24 cellular contexts compared by ENCODE assay signal in the genomic region with DNA sequence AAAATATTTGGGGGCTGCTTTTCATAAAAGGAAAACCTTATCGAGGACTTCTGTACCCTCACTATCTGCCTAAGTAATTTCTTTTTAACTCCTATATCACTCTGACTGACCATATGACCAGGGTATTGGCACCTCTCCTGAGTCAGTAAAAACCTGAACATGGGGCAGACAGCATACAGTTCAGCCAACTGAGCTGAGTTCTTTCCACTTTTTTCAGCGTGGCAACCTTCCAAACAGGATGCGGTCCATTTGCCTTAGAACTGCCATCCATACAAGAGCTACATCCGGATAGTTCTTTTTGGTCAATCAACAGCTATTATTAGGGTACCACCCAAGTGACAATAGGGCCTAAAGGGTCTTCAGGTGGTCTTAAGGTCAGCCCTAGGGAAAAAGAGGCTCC.
"Had no signal": no experiment of that assay in that cellular context is flagged by ENCODE, and none has a peak within 500 bp of the region (broad histone marks: within the 10 kb centered on the region; RNA-seq: fewer than 3 reads in every experiment).

No MANE protein-coding gene starts in this region.

- H3K36me3 Mint-ChIP-seq: activated CD4-positive, alpha-beta memory T cell treated with anti-CD3 and anti-CD28 coated beads for 36 hours; activated naive CD4-positive, alpha-beta T cell treated with anti-CD3 and anti-CD28 coated beads, Interleukin-2, amount 10 ng/mL, durations not matched to agents 7 days and 5 days; mesothelial cell of epicardium; neural progenitor cell had no signal

- H3K4me1 Mint-ChIP-seq: activated naive CD4-positive, alpha-beta T cell treated with anti-CD3 and anti-CD28 coated beads, Interleukin-2, amount 10 ng/mL, durations not matched to agents 7 days and 5 days; immature natural killer cell; mesothelial cell of epicardium; naive thymus-derived CD8-positive, alpha-beta T cell; neural progenitor cell; stimulated activated memory B cell treated with anti-CD40 and anti-IgM and Interleukin-4, amounts not matched to agents 10 μg/mL and 1 μg/mL and 100 μg/mL, for 72 hours had no signal

- DNase-seq: activated CD4-positive, alpha-beta memory T cell treated with anti-CD3 and anti-CD28 coated beads for 36 hours; activated CD4-positive, alpha-beta T cell treated with anti-CD3 and anti-CD28 coated beads for 48 hours; activated effector memory CD4-positive, alpha-beta T cell treated with anti-CD3 and anti-CD28 coated beads, Interleukin-2, amount 50 U/mL, for 16 hours; activated naive CD4-positive, alpha-beta T cell treated with anti-CD3 and anti-CD28 coated beads, Interleukin-2, amount 10 ng/mL, durations not matched to agents 7 days and 5 days; activated T-cell treated with anti-CD3 and anti-CD28 coated beads, Interleukin-2, amount 50 U/mL, for 72 hours; amygdala; colonic mucosa; endodermal cell; immature natural killer cell; kidney glomerular epithelial cell; left ventricle myocardium inferior; mammary epithelial cell; naive thymus-derived CD8-positive, alpha-beta T cell; posterior cingulate gyrus; retina; sigmoid colon; stimulated activated CD4-positive, alpha-beta T cell treated with anti-CD3 and anti-CD28 coated beads, Interleukin-15, amount 100 ng/mL, for 24 hours; T-helper 1 cell; trophoblast cell had no signal

- ATAC-seq: activated T-cell treated with anti-CD3 and anti-CD28 coated beads, Interleukin-2, amount 50 U/mL, for 72 hours; naive thymus-derived CD8-positive, alpha-beta T cell; stimulated activated memory B cell treated with anti-CD40 and anti-IgM and Interleukin-4, amounts not matched to agents 10 μg/mL and 1 μg/mL and 100 μg/mL, for 72 hours had no signal

- H3K27ac Mint-ChIP-seq: activated CD4-positive, alpha-beta memory T cell treated with anti-CD3 and anti-CD28 coated beads for 36 hours; activated naive CD4-positive, alpha-beta T cell treated with anti-CD3 and anti-CD28 coated beads, Interleukin-2, amount 10 ng/mL, durations not matched to agents 7 days and 5 days; activated T-cell treated with anti-CD3 and anti-CD28 coated beads, Interleukin-2, amount 50 U/mL, for 72 hours; endodermal cell; immature natural killer cell; mesothelial cell of epicardium; naive thymus-derived CD8-positive, alpha-beta T cell; neural progenitor cell; stimulated activated memory B cell treated with anti-CD40 and anti-IgM and Interleukin-4, amounts not matched to agents 10 μg/mL and 1 μg/mL and 100 μg/mL, for 72 hours had no signal

- H3K27ac ChIP-seq: colonic mucosa, hepatocyte, left ventricle myocardium inferior, neural progenitor cell, sigmoid colon had no signal

- H3K4me3 Mint-ChIP-seq: activated CD4-positive, alpha-beta memory T cell treated with anti-CD3 and anti-CD28 coated beads for 36 hours; activated naive CD4-positive, alpha-beta T cell treated with anti-CD3 and anti-CD28 coated beads, Interleukin-2, amount 10 ng/mL, durations not matched to agents 7 days and 5 days; activated T-cell treated with anti-CD3 and anti-CD28 coated beads, Interleukin-2, amount 50 U/mL, for 72 hours; endodermal cell; immature natural killer cell; mesothelial cell of epicardium; naive thymus-derived CD8-positive, alpha-beta T cell; neural progenitor cell; stimulated activated memory B cell treated with anti-CD40 and anti-IgM and Interleukin-4, amounts not matched to agents 10 μg/mL and 1 μg/mL and 100 μg/mL, for 72 hours had no signal

- FAIRE-seq: bronchial epithelial cell had no signal
